In the genomic region with DNA sequence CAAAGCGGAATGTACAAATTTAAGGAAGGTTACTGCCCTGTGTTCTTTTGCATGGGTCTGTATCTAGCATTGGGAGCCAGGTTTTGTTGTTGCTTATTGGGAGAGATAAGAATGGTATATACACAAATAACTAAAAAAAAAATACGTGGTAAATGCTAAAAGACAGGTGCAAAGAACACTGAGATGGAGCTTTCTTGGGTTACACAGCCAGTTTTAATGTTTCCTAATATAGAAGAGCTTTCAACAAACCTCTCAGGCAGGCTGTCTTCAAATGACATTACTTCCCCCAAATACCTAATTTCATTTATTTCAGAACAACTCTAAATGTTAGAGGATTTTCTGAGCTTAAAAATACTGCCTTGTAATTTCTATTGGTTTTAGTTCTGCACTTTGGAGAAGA, we compare ENCODE assay signal across 20 cellular contexts. TPM values are rescaled to one million over a fixed set of nuclear protein-coding genes. Genes with fewer than 3 reads are reported as not detected.
DNase-seq lines count a peak whose midpoint lies in the region; ATAC-seq and TF ChIP-seq lines count a peak whose summit lies in the region.
"Had no signal": no experiment of that assay in that cellular context is flagged by ENCODE, and none has a peak within 500 bp of the region (broad histone marks: within the 10 kb centered on the region; RNA-seq: fewer than 3 reads in every experiment).

No MANE protein-coding gene starts in this region.

- H3K36me3 ChIP-seq in neural progenitor cell, result no peaks in the 10 kb centered on the region

- H3K4me3 ChIP-seq in HL-60 (replicated peaks; ENCODE audit: insufficient read depth, low read length), result no peak overlapping the region
- no peak overlapping the region for H3K4me3 ChIP-seq in neural progenitor cell

- no peaks in the 10 kb centered on the region for H3K9me3 ChIP-seq in neural progenitor cell (ENCODE audit: low read depth)
- H3K9me3 ChIP-seq: HAP-1 had no signal

- no peak overlapping the region for H3K4me2 ChIP-seq in neural progenitor cell

- H3K27ac ChIP-seq in HL-60 (replicated peaks), result peak overlapping the region; percentile 99
- no peak overlapping the region for H3K27ac ChIP-seq in neural progenitor cell
- H3K27ac ChIP-seq: foreskin keratinocyte had no signal

- TF ChIP-seq POLR2A in GM18505 (IDR thresholded peaks at IDR 0.05; ENCODE audit: borderline replicate concordance, extremely low read depth, insufficient read depth, insufficient read length), result no peak

- no peaks in the 10 kb centered on the region for H3K27me3 Mint-ChIP-seq in activated CD4-positive, alpha-beta T cell treated with anti-CD3 and anti-CD28 coated beads, Interleukin-2, amount 10 ng/mL, durations not matched to agents 24 days and 14 days
- H3K27me3 Mint-ChIP-seq in activated T-helper 17 cell treated with anti-CD3 and anti-CD28 coated beads, Interleukin-2, amount 50 U/mL, for 72 hours, result no peaks in the 10 kb centered on the region
- H3K27me3 Mint-ChIP-seq in neural progenitor cell (ENCODE audit: insufficient read depth, low read depth) (peaks cover 8% of the 10 kb centered on the region), MCF 10A (ENCODE audit: insufficient read depth, unreplicated experiment) (no peaks in the 10 kb centered on the region)

- H3K27me3 ChIP-seq in HL-60 (ENCODE audit: insufficient read depth, poor library complexity, severe bottlenecking), result no peaks in the 10 kb centered on the region
- no peaks in the 10 kb centered on the region for H3K27me3 ChIP-seq in neural progenitor cell
- H3K27me3 ChIP-seq: foreskin keratinocyte had no signal

- peak overlapping the region; percentile 16 for H3K27ac Mint-ChIP-seq in activated CD4-positive, alpha-beta T cell treated with anti-CD3 and anti-CD28 coated beads, Interleukin-2, amount 10 ng/mL, durations not matched to agents 24 days and 14 days
- H3K27ac Mint-ChIP-seq in activated T-helper 17 cell treated with anti-CD3 and anti-CD28 coated beads, Interleukin-2, amount 50 U/mL, for 72 hours, result no peak overlapping the region
- H3K27ac Mint-ChIP-seq in neural progenitor cell, result no peak overlapping the region
- no peak overlapping the region for H3K27ac Mint-ChIP-seq in MCF 10A (ENCODE audit: low read depth, unreplicated experiment)
- H3K27ac Mint-ChIP-seq: endodermal cell had no signal

- peaks cover 22% of the 10 kb centered on the region for H3K4me1 Mint-ChIP-seq in activated CD4-positive, alpha-beta T cell treated with anti-CD3 and anti-CD28 coated beads, Interleukin-2, amount 10 ng/mL, durations not matched to agents 24 days and 14 days
- H3K4me1 Mint-ChIP-seq in activated T-helper 17 cell treated with anti-CD3 and anti-CD28 coated beads, Interleukin-2, amount 50 U/mL, for 72 hours, result peaks cover 25% of the 10 kb centered on the region
- H3K4me1 Mint-ChIP-seq in neural progenitor cell (peaks cover 7% of the 10 kb centered on the region), MCF 10A (ENCODE audit: insufficient read depth, unreplicated experiment) (no peaks in the 10 kb centered on the region)

- no peak for TF ChIP-seq CTCF in HL-60 (IDR thresholded peaks at IDR 0.05; ENCODE audit: insufficient read depth, low read length)
- no peak for TF ChIP-seq CTCF in neural progenitor cell (IDR thresholded peaks at IDR 0.05)
- no peak for TF ChIP-seq CTCF in MCF 10A (IDR thresholded peaks at IDR 0.05; ENCODE audit: unreplicated experiment)

- H4K20me1 ChIP-seq in neural progenitor cell (ENCODE audit: low read depth), result peaks cover 12% of the 10 kb centered on the region

- CTCF ChIA-PET in MCF 10A (lab: Yijun Ruan, JAX), result interaction anchor here (0.6 to 6.1 kb wide), 9 partner anchors 9 to 845 kb away, joined by 3 to 34 read pairs (median 12); no protein-coding TSS in a partner anchor

- no TSS peak for BruUV-seq in MCF 10A (replicated peaks; lab: Mats Ljungman, UMichigan)

- DNase-seq in activated CD4-positive, alpha-beta T cell treated with anti-CD3 and anti-CD28 coated beads, Interleukin-2, amount 10 ng/mL, durations not matched to agents 24 days and 14 days, result no peak
- no peak for DNase-seq in activated CD4-positive, alpha-beta T cell treated with anti-CD3 and anti-CD28 coated beads, Interleukin-2, amount 50 U/mL, for 1 hour
- DNase-seq in HL-60 (ENCODE audit: low read depth in 1 of 2, low spot score in 1 of 2), result no peak
- DNase-seq in neural progenitor cell (ENCODE audit: low spot score), result no peak
- no peak for DNase-seq in MCF 10A (ENCODE audit: unreplicated experiment)
- DNase-seq: activated CD4-positive, alpha-beta T cell treated with anti-CD3 and anti-CD28 coated beads, Interleukin-2, amount 50 U/mL, for 48 hours; central memory CD4-positive, alpha-beta T cell; DMS153; endodermal cell; foreskin keratinocyte; KBM-7; NCI-H1694; NCI-H524 treated with DMSO at 0.1 percent for 48 hours; stimulated activated naive CD4-positive, alpha-beta T cell treated with Interleukin-2 at 50 U/mL for 16 hours had no signal

- peaks cover 23% of the 10 kb centered on the region for H3K36me3 Mint-ChIP-seq in activated CD4-positive, alpha-beta T cell treated with anti-CD3 and anti-CD28 coated beads, Interleukin-2, amount 10 ng/mL, durations not matched to agents 24 days and 14 days (ENCODE audit: low read depth)
- H3K36me3 Mint-ChIP-seq in activated T-helper 17 cell treated with anti-CD3 and anti-CD28 coated beads, Interleukin-2, amount 50 U/mL, for 72 hours (ENCODE audit: low read depth), result peaks cover 25% of the 10 kb centered on the region
- H3K36me3 Mint-ChIP-seq in neural progenitor cell (peaks cover 12% of the 10 kb centered on the region), MCF 10A (ENCODE audit: insufficient read depth, unreplicated experiment) (peaks cover 22% of the 10 kb centered on the region)

- H2AFZ ChIP-seq in neural progenitor cell (replicated peaks), result peak overlapping the region; percentile 23

- peaks cover 6% of the 10 kb centered on the region for H3K4me1 ChIP-seq in neural progenitor cell
- H3K4me1 ChIP-seq: foreskin keratinocyte had no signal

- H3K9ac ChIP-seq in neural progenitor cell, result no peak overlapping the region

- peaks cover 12% of the 10 kb centered on the region for H3F3A ChIP-seq in neural progenitor cell (ENCODE audit: low read depth)

- no peak overlapping the region for H3K4me3 Mint-ChIP-seq in activated CD4-positive, alpha-beta T cell treated with anti-CD3 and anti-CD28 coated beads, Interleukin-2, amount 10 ng/mL, durations not matched to agents 24 days and 14 days
- H3K4me3 Mint-ChIP-seq in activated T-helper 17 cell treated with anti-CD3 and anti-CD28 coated beads, Interleukin-2, amount 50 U/mL, for 72 hours, result peak overlapping the region; percentile 84
- H3K4me3 Mint-ChIP-seq in neural progenitor cell, result peak overlapping the region; percentile 11
- H3K4me3 Mint-ChIP-seq in MCF 10A (ENCODE audit: unreplicated experiment), result no peak overlapping the region
- H3K4me3 Mint-ChIP-seq: endodermal cell had no signal

- no peak for ATAC-seq in activated T-helper 17 cell treated with anti-CD3 and anti-CD28 coated beads, Interleukin-2, amount 50 U/mL, for 72 hours (replicated peaks)
- ATAC-seq in GM21360 (IDR thresholded peaks at IDR 0.05; ENCODE audit: unreplicated experiment) (no peak), GM18505 (IDR thresholded peaks at IDR 0.05; ENCODE audit: unreplicated experiment) (no peak)
- ATAC-seq: activated naive CD4-positive, alpha-beta T cell treated with anti-CD3 and anti-CD28 coated beads, Interleukin-2, amount 50 U/mL, for 72 hours; foreskin keratinocyte; Panc1 had no signal

- peaks cover 37% of the 10 kb centered on the region for H3K79me2 ChIP-seq in neural progenitor cell (ENCODE audit: low read depth)

- intact Hi-C loops in activated CD4-positive, alpha-beta T cell treated with anti-CD3 and anti-CD28 coated beads, Interleukin-2, amount 10 ng/mL, durations not matched to agents 24 days and 14 days (cut with micrococcal nuclease), result no loop called here
- intact Hi-C loops in MCF 10A (cut with micrococcal nuclease), result no loop called here

- peaks cover 6% of the 10 kb centered on the region for H3K9me3 Mint-ChIP-seq in activated CD4-positive, alpha-beta T cell treated with anti-CD3 and anti-CD28 coated beads, Interleukin-2, amount 10 ng/mL, durations not matched to agents 24 days and 14 days
- H3K9me3 Mint-ChIP-seq in activated T-helper 17 cell treated with anti-CD3 and anti-CD28 coated beads, Interleukin-2, amount 50 U/mL, for 72 hours, result no peaks in the 10 kb centered on the region
- H3K9me3 Mint-ChIP-seq in neural progenitor cell, result no peaks in the 10 kb centered on the region
- H3K9me3 Mint-ChIP-seq in MCF 10A (ENCODE audit: unreplicated experiment), result no peaks in the 10 kb centered on the region
- H3K9me3 Mint-ChIP-seq: activated naive CD4-positive, alpha-beta T cell treated with anti-CD3 and anti-CD28 coated beads, Interleukin-2, amount 50 U/mL, for 72 hours; endodermal cell had no signal

- POLR2A ChIA-PET in MCF 10A (lab: Yijun Ruan, JAX), result interaction anchor here (0.5 to 6.0 kb wide), 11 partner anchors 8 to 525 kb away, joined by 3 to 232 read pairs (median 15); no protein-coding TSS in a partner anchor

RNA-seq across cellular contexts. Expression of gene MDM4, which starts 1.4 kb away (rescaled TPM):
- 81.5 and 85.5 TPM in 2 replicates for total RNA-seq in activated CD4-positive, alpha-beta T cell treated with anti-CD3 and anti-CD28 coated beads, Interleukin-2, amount 10 ng/mL, durations not matched to agents 24 days and 14 days
- 100 to 1,000 TPM in 1 of 2 donors, 10 to 100 TPM in 1; 71.3 to 130 TPM for total RNA-seq in activated T-helper 17 cell treated with anti-CD3 and anti-CD28 coated beads, Interleukin-2, amount 50 U/mL, for 72 hours
- total RNA-seq in neural progenitor cell (ENCODE audit: low replicate concordance) (52.0 and 72.9 TPM in 2 replicates), MCF 10A (2022) (162 and 174 TPM in 2 replicates)

RNA-seq across cellular contexts. Expression of gene PIK3C2B, which starts 20.2 kb away (rescaled TPM):
- 22.7 and 23.6 TPM in 2 replicates for total RNA-seq in activated CD4-positive, alpha-beta T cell treated with anti-CD3 and anti-CD28 coated beads, Interleukin-2, amount 10 ng/mL, durations not matched to agents 24 days and 14 days
- total RNA-seq in activated T-helper 17 cell treated with anti-CD3 and anti-CD28 coated beads, Interleukin-2, amount 50 U/mL, for 72 hours, result 10 to 100 TPM; 31.0 to 67.6 TPM
- 20.7 and 27.4 TPM in 2 replicates for total RNA-seq in neural progenitor cell (ENCODE audit: low replicate concordance)
- 3.4 and 4.4 TPM in 2 replicates for total RNA-seq in MCF 10A (2022)

Comparison
In these comparisons a context has a peak if more than half of its experiments do, and no peak if none do; other contexts are left out.
1. H3K4me3 Mint-ChIP-seq: peak in activated T-helper 17 cell treated with anti-CD3 and anti-CD28 coated beads, Interleukin-2, amount 50 U/mL, for 72 hours (single experiment) and neural progenitor cell (single experiment); none in activated CD4-positive, alpha-beta T cell treated with anti-CD3 and anti-CD28 coated beads, Interleukin-2, amount 10 ng/mL, durations not matched to agents 24 days and 14 days (single experiment) and MCF 10A (single experiment).